ENCODE assay signal across 8 cellular contexts in the genomic region with DNA sequence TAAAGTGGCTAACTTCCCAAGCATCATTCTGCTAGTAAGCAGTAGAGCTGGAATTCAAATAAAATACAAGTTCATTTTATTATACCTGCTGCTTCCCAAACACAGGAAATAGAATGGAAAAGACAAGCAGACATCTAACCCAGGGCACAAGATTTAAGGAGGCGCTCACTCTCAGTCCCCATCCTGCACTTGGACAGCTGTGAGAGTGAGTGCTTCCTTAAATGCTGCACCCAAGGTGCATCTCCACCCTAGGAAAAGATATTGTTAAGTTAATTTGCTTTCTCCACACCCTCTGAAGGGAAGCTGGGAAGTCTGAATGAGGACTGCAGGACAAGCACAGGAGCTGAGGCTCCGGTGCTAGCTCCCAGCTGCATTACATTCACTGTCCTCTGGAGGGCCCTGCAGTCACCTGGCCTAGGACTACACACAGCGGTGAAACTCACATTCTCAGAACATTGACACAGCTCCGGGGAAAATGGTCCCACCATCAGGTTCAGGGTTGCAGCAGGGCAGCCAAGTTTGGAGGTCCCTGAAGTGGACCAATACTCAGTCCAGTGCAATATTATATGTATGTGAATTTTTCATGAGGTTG. TPM values are rescaled to one million over a fixed set of nuclear protein-coding genes. Genes with fewer than 3 reads are reported as not detected.
DNase-seq lines count a peak whose midpoint lies in the region; ATAC-seq and TF ChIP-seq lines count a peak whose summit lies in the region.

No MANE protein-coding gene starts in this region.

- H3K27ac ChIP-seq in C4-2B: no peak overlapping the region

- H3K36me3 ChIP-seq in H7 (replicated peaks; ENCODE audit: control insufficient read depth, insufficient read depth, low read length) (peaks cover 2% of the 10 kb centered on the region; the same call in 1 of the 2 replicates), kidney epithelial cell (ENCODE audit: control insufficient read depth, insufficient read depth, low read length) (peaks cover 2% of the 10 kb centered on the region)

- peak; percentile 54 for TF ChIP-seq CTCF in C4-2B (conservative IDR thresholded peaks at IDR 0.05)
- peak; percentile 52 for TF ChIP-seq CTCF in kidney epithelial cell (IDR thresholded peaks at IDR 0.05; ENCODE audit: insufficient read depth, low read length, poor library complexity, severe bottlenecking)
- no peak for TF ChIP-seq CTCF in GM13976 (IDR thresholded peaks at IDR 0.05; ENCODE audit: borderline replicate concordance, control extremely low read depth, extremely low read depth, insufficient read depth, missing control alignments)

- no peaks in the 10 kb centered on the region for H3K27me3 ChIP-seq in H7 (ENCODE audit: control insufficient read depth, insufficient read depth, low read length)
- H3K27me3 ChIP-seq in kidney epithelial cell (ENCODE audit: control insufficient read depth, insufficient read depth, low read length): no peaks in the 10 kb centered on the region

- ATAC-seq in HG03460 (IDR thresholded peaks at IDR 0.05; ENCODE audit: unreplicated experiment): no peak

- in situ Hi-C loops in GM13976 (cut with MboI; ENCODE audit: low sequenced_read_pairs, unreplicated experiment): no loop called here

- DNase-seq in H7 (peak; percentile 51), UCSD-AML1 (lab: John Stamatoyannopoulos, UW; ENCODE audit: unreplicated experiment) (peak; percentile 33), kidney epithelial cell (ENCODE audit: low read depth) (no peak), NCI-H774 (lab: John Stamatoyannopoulos, UW) (no peak), GM13976 (ENCODE audit: low spot score) (no peak), cerebellum (ENCODE audit: low spot score) (no peak)

- H3K4me3 ChIP-seq in H7 (ENCODE audit: insufficient read depth, low read depth, low read length) (no peak overlapping the region), kidney epithelial cell (ENCODE audit: low read depth, low read length) (no peak overlapping the region)

RNA-seq across cellular contexts. Expression of a gene that starts 14.2 kb away (rescaled TPM):
- total RNA-seq in H7 (2014; rRNA removed; shearing (Covaris generic)): 5.0 and 5.6 TPM in 2 replicates
- total RNA-seq in kidney epithelial cell: 14.7 and 19.4 TPM in 2 replicates
- 4.5 TPM for total RNA-seq in cerebellum

RNA-seq across cellular contexts. Expression of a gene that starts 33.9 kb away (rescaled TPM):
- 0.31 TPM in 1 of 2 replicates, not detected in the other for total RNA-seq in H7 (2014; rRNA removed; shearing (Covaris generic))
- total RNA-seq in kidney epithelial cell (not detected in 2 replicates), cerebellum (not detected)

RNA-seq across cellular contexts. Expression of a gene that starts 58.3 kb away (rescaled TPM):
- 12.7 and 13.3 TPM in 2 replicates for total RNA-seq in H7 (2014; rRNA removed; shearing (Covaris generic))
- 4.8 and 5.0 TPM in 2 replicates for total RNA-seq in kidney epithelial cell
- 24.8 TPM for total RNA-seq in cerebellum

Comparison
In these comparisons a context has a peak if more than half of its experiments do, and no peak if none do; other contexts are left out.
1. DNase-seq: peak in H7 (single experiment) and UCSD-AML1 (single experiment); none in kidney epithelial cell (single experiment), NCI-H774 (single experiment), GM13976 (single experiment) and cerebellum (single experiment).